8 cellular contexts compared by ENCODE assay signal in the genomic region with DNA sequence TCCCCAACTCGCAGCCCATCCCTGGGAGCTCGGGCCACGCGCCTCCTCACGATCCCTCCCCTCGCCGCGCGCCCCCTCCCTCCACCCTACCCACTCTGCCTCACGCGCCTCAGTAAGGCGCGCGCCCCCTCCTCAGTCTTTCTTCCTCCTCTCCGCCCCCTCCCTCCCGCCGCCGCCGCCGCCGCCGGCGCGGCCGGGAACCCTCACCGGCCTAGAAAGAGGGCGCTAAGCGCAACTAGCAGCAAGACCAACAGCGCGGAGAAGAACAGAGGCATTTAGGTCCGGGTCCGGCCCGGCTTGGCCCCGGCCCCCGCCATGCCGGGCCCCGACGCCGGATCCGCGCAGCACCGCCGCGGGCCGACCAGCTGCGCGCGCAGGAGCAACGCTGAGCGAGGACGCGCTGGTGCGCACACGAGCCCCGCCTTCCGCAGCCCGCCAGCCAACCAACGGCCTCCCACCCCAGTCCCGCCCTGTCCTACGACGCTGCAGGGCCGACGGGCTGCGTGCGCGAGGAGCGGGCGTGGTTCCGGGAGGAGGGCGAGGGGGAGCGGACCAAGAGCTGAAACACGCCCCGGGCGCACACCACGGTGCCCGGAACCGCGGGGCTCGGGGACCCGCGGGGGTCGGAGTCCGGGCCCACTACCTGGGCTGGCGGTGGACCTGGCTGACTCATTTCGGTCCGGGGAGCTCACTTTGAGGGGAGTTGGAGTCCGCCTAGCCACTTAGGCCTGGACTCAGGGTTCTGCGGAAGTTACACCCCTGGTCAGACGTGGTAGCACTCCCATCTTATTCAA. TPM values are rescaled to one million over a fixed set of nuclear protein-coding genes. Genes with fewer than 3 reads are reported as not detected.
DNase-seq lines count a peak whose midpoint lies in the region; ATAC-seq and TF ChIP-seq lines count a peak whose summit lies in the region.

Gene BLTP2 (minus strand): TSS at position 377 of the 794 bp plus-strand sequence. CDS start 102 bp downstream, at position 275.

- H3K27me3 Mint-ChIP-seq in HFFc6 (ENCODE audit: insufficient read depth) = no peaks in the 10 kb centered on the region; the same call in 1 of the 2 replicates
- no peaks in the 10 kb centered on the region for H3K27me3 Mint-ChIP-seq in activated naive CD4-positive, alpha-beta T cell treated with anti-CD3 and anti-CD28 coated beads, Interleukin-2, amount 50 U/mL, for 24 hours

- peak within 1 kb of the TSS; percentile 88 for H3K4me3 Mint-ChIP-seq in HFFc6
- peak within 1 kb of the TSS; percentile 96 for H3K4me3 Mint-ChIP-seq in activated naive CD4-positive, alpha-beta T cell treated with anti-CD3 and anti-CD28 coated beads, Interleukin-2, amount 50 U/mL, for 24 hours

- peak; percentile 63 for DNase-seq in GM04503 (ENCODE audit: low read depth)
- peak; percentile 92 for DNase-seq in HFFc6
- peak; percentile 93 for DNase-seq in NCI-H1092 (lab: John Stamatoyannopoulos, UW)
- peak; percentile 48 for DNase-seq in glomerular endothelial cell (ENCODE audit: extremely low read depth, low read depth, low spot score)
- peak; percentile 72 for DNase-seq in omental fat pad (ENCODE audit: low spot score)

- peak within 1 kb of the TSS; percentile 89 for H3K27ac Mint-ChIP-seq in HFFc6
- H3K27ac Mint-ChIP-seq in activated naive CD4-positive, alpha-beta T cell treated with anti-CD3 and anti-CD28 coated beads, Interleukin-2, amount 50 U/mL, for 24 hours = peak within 1 kb of the TSS; percentile 97

- TF ChIP-seq CTCF in HFFc6 (IDR thresholded peaks at IDR 0.05) (no peak), omental fat pad (IDR thresholded peaks at IDR 0.05) (no peak)

- H3K9me3 Mint-ChIP-seq in HFFc6 = no peaks in the 10 kb centered on the region
- H3K9me3 Mint-ChIP-seq in activated naive CD4-positive, alpha-beta T cell treated with anti-CD3 and anti-CD28 coated beads, Interleukin-2, amount 50 U/mL, for 24 hours = no peaks in the 10 kb centered on the region

- peaks cover 31% of the 10 kb centered on the region for H3K36me3 Mint-ChIP-seq in HFFc6 (ENCODE audit: low read depth)
- peaks cover 7% of the 10 kb centered on the region for H3K36me3 Mint-ChIP-seq in activated naive CD4-positive, alpha-beta T cell treated with anti-CD3 and anti-CD28 coated beads, Interleukin-2, amount 50 U/mL, for 24 hours

- H3K4me1 Mint-ChIP-seq in HFFc6 (ENCODE audit: low read depth) = peaks cover 35% of the 10 kb centered on the region
- peaks cover 42% of the 10 kb centered on the region for H3K4me1 Mint-ChIP-seq in activated naive CD4-positive, alpha-beta T cell treated with anti-CD3 and anti-CD28 coated beads, Interleukin-2, amount 50 U/mL, for 24 hours

- ATAC-seq in SK-N-SH treated with all-trans-retinoic acid at 6 μM for 48 hours = peak; percentile 97
- ATAC-seq in omental fat pad (ENCODE audit: low FRiP score) = peak; percentile 99

- H3K27ac ChIP-seq in temporal lobe (ENCODE audit: low read depth, low read length) = peak within 1 kb of the TSS; percentile 70

TF ChIP-seq in SK-N-SH treated with all-trans-retinoic acid at 6 μM for 48 hours, 23 proteins besides CTCF, POLR2A, EP300 and RAD21:
- TF ChIP-seq, protein P1, sequence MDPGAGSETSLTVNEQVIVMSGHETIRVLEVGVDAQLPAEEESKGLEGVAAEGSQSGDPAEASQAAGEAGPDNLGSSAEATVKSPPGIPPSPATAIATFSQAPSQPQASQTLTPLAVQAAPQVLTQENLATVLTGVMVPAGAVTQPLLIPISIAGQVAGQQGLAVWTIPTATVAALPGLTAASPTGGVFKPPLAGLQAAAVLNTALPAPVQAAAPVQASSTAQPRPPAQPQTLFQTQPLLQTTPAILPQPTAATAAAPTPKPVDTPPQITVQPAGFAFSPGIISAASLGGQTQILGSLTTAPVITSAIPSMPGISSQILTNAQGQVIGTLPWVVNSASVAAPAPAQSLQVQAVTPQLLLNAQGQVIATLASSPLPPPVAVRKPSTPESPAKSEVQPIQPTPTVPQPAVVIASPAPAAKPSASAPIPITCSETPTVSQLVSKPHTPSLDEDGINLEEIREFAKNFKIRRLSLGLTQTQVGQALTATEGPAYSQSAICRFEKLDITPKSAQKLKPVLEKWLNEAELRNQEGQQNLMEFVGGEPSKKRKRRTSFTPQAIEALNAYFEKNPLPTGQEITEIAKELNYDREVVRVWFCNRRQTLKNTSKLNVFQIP (CRISPR knock-in tag; IDR thresholded peaks at IDR 0.05; ENCODE audit: borderline replicate concordance, low read depth) = no peak
- TF ChIP-seq ZNF70 (CRISPR knock-in tag; IDR thresholded peaks at IDR 0.05) (no peak), ZC3H10 (CRISPR knock-in tag; IDR thresholded peaks at IDR 0.05) (no peak), TOX (CRISPR knock-in tag; IDR thresholded peaks at IDR 0.05; ENCODE audit: borderline replicate concordance) (no peak), ZNF8 (CRISPR knock-in tag; IDR thresholded peaks at IDR 0.05) (no peak), ARNTL (CRISPR knock-in tag; IDR thresholded peaks at IDR 0.05; ENCODE audit: borderline replicate concordance, low read depth) (no peak), GLIS3 (CRISPR knock-in tag; IDR thresholded peaks at IDR 0.05) (no peak), PPARA (CRISPR knock-in tag; IDR thresholded peaks at IDR 0.05; ENCODE audit: borderline replicate concordance) (no peak), BACH2 (CRISPR knock-in tag; IDR thresholded peaks at IDR 0.05; ENCODE audit: borderline replicate concordance) (no peak)
- TF ChIP-seq, protein P2, sequence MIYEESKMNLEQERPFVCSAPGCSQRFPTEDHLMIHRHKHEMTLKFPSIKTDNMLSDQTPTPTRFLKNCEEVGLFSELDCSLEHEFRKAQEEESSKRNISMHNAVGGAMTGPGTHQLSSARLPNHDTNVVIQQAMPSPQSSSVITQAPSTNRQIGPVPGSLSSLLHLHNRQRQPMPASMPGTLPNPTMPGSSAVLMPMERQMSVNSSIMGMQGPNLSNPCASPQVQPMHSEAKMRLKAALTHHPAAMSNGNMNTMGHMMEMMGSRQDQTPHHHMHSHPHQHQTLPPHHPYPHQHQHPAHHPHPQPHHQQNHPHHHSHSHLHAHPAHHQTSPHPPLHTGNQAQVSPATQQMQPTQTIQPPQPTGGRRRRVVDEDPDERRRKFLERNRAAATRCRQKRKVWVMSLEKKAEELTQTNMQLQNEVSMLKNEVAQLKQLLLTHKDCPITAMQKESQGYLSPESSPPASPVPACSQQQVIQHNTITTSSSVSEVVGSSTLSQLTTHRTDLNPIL (CRISPR knock-in tag; IDR thresholded peaks at IDR 0.05; ENCODE audit: low read depth) = no peak
- TF ChIP-seq, protein P3, sequence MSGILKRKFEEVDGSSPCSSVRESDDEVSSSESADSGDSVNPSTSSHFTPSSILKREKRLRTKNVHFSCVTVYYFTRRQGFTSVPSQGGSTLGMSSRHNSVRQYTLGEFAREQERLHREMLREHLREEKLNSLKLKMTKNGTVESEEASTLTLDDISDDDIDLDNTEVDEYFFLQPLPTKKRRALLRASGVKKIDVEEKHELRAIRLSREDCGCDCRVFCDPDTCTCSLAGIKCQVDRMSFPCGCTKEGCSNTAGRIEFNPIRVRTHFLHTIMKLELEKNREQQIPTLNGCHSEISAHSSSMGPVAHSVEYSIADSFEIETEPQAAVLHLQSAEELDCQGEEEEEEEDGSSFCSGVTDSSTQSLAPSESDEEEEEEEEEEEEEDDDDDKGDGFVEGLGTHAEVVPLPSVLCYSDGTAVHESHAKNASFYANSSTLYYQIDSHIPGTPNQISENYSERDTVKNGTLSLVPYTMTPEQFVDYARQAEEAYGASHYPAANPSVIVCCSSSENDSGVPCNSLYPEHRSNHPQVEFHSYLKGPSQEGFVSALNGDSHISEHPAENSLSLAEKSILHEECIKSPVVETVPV (CRISPR knock-in tag; IDR thresholded peaks at IDR 0.05) = no peak

RNA-seq across cellular contexts. Expression of gene BLTP2, which starts in this region (rescaled TPM):
- total RNA-seq in HFFc6 (2021; fragmentation: NEBNext Ultra II Directional; extraction: Animal tissue kit (Norgen Biotek cat#: 25700)) = 100 to 1,000 TPM; 111 to 158 (median 134) TPM
- total RNA-seq in glomerular endothelial cell (132 and 154 TPM in 2 replicates), omental fat pad (100 to 1,000 TPM; 113 to 141 (median 121) TPM), temporal lobe (73.8 TPM)

Comparison
In these comparisons a context has a peak if more than half of its experiments do, and no peak if none do; other contexts are left out.
1. Peak in every context shown above with its lines: DNase-seq, ATAC-seq and H3K27ac ChIP-seq.